ENCODE assay signal across 1 cellular context in genomic region chr14:92584221-92584620, GRCh38.
TF ChIP-seq lines count a peak whose summit lies in the region.

No MANE protein-coding gene starts in this region.

TF ChIP-seq in H1, 55 proteins besides CTCF, POLR2A, EP300 and RAD21 (continued from another document):
- TF ChIP-seq ASH2L (IDR thresholded peaks at IDR 0.05; ENCODE audit: low read length): no peak
